In the genomic region with DNA sequence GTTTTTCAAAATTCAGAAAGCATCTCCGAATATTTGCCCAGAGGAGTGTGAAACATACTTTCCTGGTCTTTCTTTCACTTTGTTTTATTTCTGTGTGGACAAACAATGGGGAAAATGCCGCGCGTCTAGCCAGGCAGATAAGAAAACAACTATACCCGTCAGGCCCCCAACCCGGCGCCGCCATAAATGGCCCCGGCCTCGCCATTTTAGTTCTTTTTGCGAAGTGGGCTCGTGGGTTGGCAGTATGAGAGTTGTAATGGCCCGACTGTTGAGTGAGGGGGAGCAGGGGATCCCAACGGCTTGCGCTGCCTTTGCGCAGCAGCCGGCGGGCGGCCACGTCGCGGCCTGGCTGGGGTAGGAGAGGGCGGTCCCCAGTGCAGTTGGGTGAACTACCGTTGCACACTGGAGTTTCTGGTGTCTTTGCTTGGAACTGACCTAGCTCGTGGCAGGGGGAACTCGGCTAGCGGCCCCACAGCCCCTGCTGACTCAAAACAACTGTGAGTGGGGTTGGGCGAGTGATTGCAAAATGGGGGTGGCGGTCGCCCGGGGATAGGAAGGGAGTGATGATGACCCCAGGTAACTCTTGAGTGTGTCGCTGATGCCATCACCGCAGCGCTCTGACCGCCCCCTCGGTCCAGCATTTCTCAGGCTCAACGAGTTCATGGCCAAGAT, we compare ENCODE assay signal across 8 cellular contexts. TPM values are rescaled to one million over a fixed set of nuclear protein-coding genes. Genes with fewer than 3 reads are reported as not detected.
DNase-seq lines count a peak whose midpoint lies in the region; ATAC-seq and TF ChIP-seq lines count a peak whose summit lies in the region.

No MANE protein-coding gene starts in this region.

- peak; percentile 85 for DNase-seq in Calu3
- peak; percentile 65 for DNase-seq in HEK293T (ENCODE audit: extremely low spot score)
- DNase-seq in NCI-H345 treated with DMSO at 0.1 percent for 48 hours (lab: John Stamatoyannopoulos, UW; ENCODE audit: unreplicated experiment) = peak; percentile 91
- DNase-seq in activated CD4-positive, alpha-beta T cell treated with anti-CD3 and anti-CD28 coated beads, Interleukin-2, amount 50 U/mL, for 1 hour = peak; percentile 83
- peak; percentile 38 for DNase-seq in dermis blood vessel endothelial cell
- DNase-seq in right lobe of liver = peak; percentile 77 to 82 (median 81)
- peak; percentile 80 for DNase-seq in stimulated activated CD4-positive, alpha-beta T cell treated with anti-CD3 and anti-CD28 coated beads, Interleukin-4, amount 100 ng/mL, for 1 hour

- TSS peak; percentile 72 for BruUV-seq in Calu3 (replicated peaks; lab: Mats Ljungman, UMichigan)

- TF ChIP-seq CTCF in Calu3 (IDR thresholded peaks at IDR 0.05; ENCODE audit: unreplicated experiment) (no peak), right lobe of liver (IDR thresholded peaks at IDR 0.05) (no peak)

- peak; percentile 58 for TF ChIP-seq POLR2A in right lobe of liver (IDR thresholded peaks at IDR 0.05)

- H3K9me3 ChIP-seq in right lobe of liver = no peaks in the 10 kb centered on the region

- ATAC-seq in right lobe of liver (peak; percentile 36 to 77 (median 58)), HG03521 (IDR thresholded peaks at IDR 0.05; ENCODE audit: unreplicated experiment) (no peak)

- no peaks in the 10 kb centered on the region for H3K27me3 Mint-ChIP-seq in Calu3 (ENCODE audit: unreplicated experiment)

- CTCF ChIA-PET in Calu3 (lab: Charles Lee) (interaction anchor here (0.7 to 1.6 kb wide), 8 partner anchors 13 to 1014 kb away, joined by 3 to 9 read pairs (median 5); a partner anchor contains a TSS), HEK293T (lab: Yijun Ruan, JAX) (interaction anchor here (1.0 kb wide), 1 partner anchor 44 kb away, joined by 4 read pairs; no protein-coding TSS in a partner anchor)

- H3K4me1 Mint-ChIP-seq in Calu3 (ENCODE audit: low read depth, unreplicated experiment) = peaks cover 39% of the 10 kb centered on the region

- H3K4me1 ChIP-seq in right lobe of liver = peaks cover 0 to 41% (median 13%) of the 10 kb centered on the region in 4 donors

- no peaks in the 10 kb centered on the region for H3K9me3 Mint-ChIP-seq in Calu3 (ENCODE audit: low read depth, unreplicated experiment)

- H3K27me3 ChIP-seq in right lobe of liver = no peaks in the 10 kb centered on the region

- 0% methylated on average over 31 of the region's 37 CpGs for WGBS in right lobe of liver (ENCODE audit: insufficient coverage, low coverage, low lambda C conversion rate, missing lambda C conversion rate)

- intact Hi-C loops in Calu3 (cut with micrococcal nuclease; ENCODE audit: unreplicated experiment) (loop anchor here (2.0 to 5.0 kb wide), 2 partner anchors 14 to 43 kb away; no protein-coding TSS in a partner anchor), right lobe of liver (cut with DNase I) (loop anchor here (10.0 kb wide), 1 partner anchor 60 kb away; a partner anchor contains a TSS)

- peak overlapping the region; percentile 99 for H3K27ac Mint-ChIP-seq in Calu3 (ENCODE audit: unreplicated experiment)

- peak overlapping the region; percentile 89 for H3K4me3 Mint-ChIP-seq in Calu3 (ENCODE audit: low read depth, unreplicated experiment)

- peaks cover 8 to 28% (median 19%) of the 10 kb centered on the region in 4 donors for H3K36me3 ChIP-seq in right lobe of liver

- POLR2A ChIA-PET in HEK293T (lab: Yijun Ruan, JAX) = interaction anchor here (0.9 to 12.0 kb wide), 10 partner anchors 8 to 174 kb away, joined by 3 to 104 read pairs (median 10); a partner anchor contains a TSS

- H3K36me3 Mint-ChIP-seq in Calu3 (ENCODE audit: insufficient read depth, unreplicated experiment) = peaks cover 100% of the 10 kb centered on the region

- H3K4me3 ChIP-seq in right lobe of liver = peak overlapping the region; percentile 81 to 89 (median 87)

- peak overlapping the region; percentile 93 to 96 (median 94) for H3K27ac ChIP-seq in right lobe of liver

TF ChIP-seq in HEK293T, 16 proteins besides CTCF, POLR2A, EP300 and RAD21:
- TF ChIP-seq LEF1 (IDR thresholded peaks at IDR 0.05; ENCODE audit: borderline replicate concordance) (no peak), SP1 (IDR thresholded peaks at IDR 0.05) (no peak), ELF4 (IDR thresholded peaks at IDR 0.05) (peak; percentile 91), BHLHE40 (IDR thresholded peaks at IDR 0.05; ENCODE audit: borderline replicate concordance) (no peak)
- TF ChIP-seq, protein P1, sequence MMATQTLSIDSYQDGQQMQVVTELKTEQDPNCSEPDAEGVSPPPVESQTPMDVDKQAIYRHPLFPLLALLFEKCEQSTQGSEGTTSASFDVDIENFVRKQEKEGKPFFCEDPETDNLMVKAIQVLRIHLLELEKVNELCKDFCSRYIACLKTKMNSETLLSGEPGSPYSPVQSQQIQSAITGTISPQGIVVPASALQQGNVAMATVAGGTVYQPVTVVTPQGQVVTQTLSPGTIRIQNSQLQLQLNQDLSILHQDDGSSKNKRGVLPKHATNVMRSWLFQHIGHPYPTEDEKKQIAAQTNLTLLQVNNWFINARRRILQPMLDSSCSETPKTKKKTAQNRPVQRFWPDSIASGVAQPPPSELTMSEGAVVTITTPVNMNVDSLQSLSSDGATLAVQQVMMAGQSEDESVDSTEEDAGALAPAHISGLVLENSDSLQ (IDR thresholded peaks at IDR 0.05) = no peak

RNA-seq across cellular contexts. Expression of a gene that starts 7.3 kb away (rescaled TPM):
- 687 and 705 TPM in 2 replicates for total RNA-seq in Calu3 (2022)
- 68.8 and 71.5 TPM in 2 replicates for total RNA-seq in dermis blood vessel endothelial cell
- 100 to 1,000 TPM in 2 of 6 experiments, 10 to 100 TPM in 4; 41.5 to 144 (median 47.5) TPM for total RNA-seq in right lobe of liver

RNA-seq across cellular contexts. Expression of a gene that starts 19.5 kb away (rescaled TPM):
- 1,238 and 1,263 TPM in 2 replicates for total RNA-seq in Calu3 (2022)
- total RNA-seq in dermis blood vessel endothelial cell = 139 and 155 TPM in 2 replicates
- total RNA-seq in right lobe of liver = 100 to 1,000 TPM in 2 of 6 experiments, 10 to 100 TPM in 4; 73.2 to 442 (median 80.2) TPM

RNA-seq across cellular contexts. Expression of a gene that starts 19.8 kb away (rescaled TPM):
- total RNA-seq in Calu3 (2022) (4.2 and 4.3 TPM in 2 replicates), dermis blood vessel endothelial cell (0.51 and 0.85 TPM in 2 replicates), right lobe of liver (1 to 10 TPM in 1 of 6 experiments, under 1 TPM in 5; 0.37 to 1.2 (median 0.56) TPM)

RNA-seq across cellular contexts. Expression of a gene that starts 27.8 kb away (rescaled TPM):
- total RNA-seq in Calu3 (2022) (133 and 159 TPM in 2 replicates), dermis blood vessel endothelial cell (66.8 and 78.1 TPM in 2 replicates), right lobe of liver (10 to 100 TPM; 20.3 to 44.8 (median 34.1) TPM)

RNA-seq across cellular contexts. Expression of a gene that starts 28.1 kb away (rescaled TPM):
- total RNA-seq in Calu3 (2022) = 126 and 144 TPM in 2 replicates
- total RNA-seq in dermis blood vessel endothelial cell = 32.0 and 36.9 TPM in 2 replicates
- 10 to 100 TPM; 11.0 to 26.1 (median 11.6) TPM for total RNA-seq in right lobe of liver

Comparison
In these comparisons a context has a peak if more than half of its experiments do, and no peak if none do; other contexts are left out.
1. DNase-seq: peak in every context shown above with its lines; median percentile 91 in NCI-H345 treated with DMSO at 0.1 percent for 48 hours; 85 in Calu3; 83 in activated CD4-positive, alpha-beta T cell treated with anti-CD3 and anti-CD28 coated beads, Interleukin-2, amount 50 U/mL, for 1 hour; 81 in right lobe of liver; 80 in stimulated activated CD4-positive, alpha-beta T cell treated with anti-CD3 and anti-CD28 coated beads, Interleukin-4, amount 100 ng/mL, for 1 hour; 65 in HEK293T; 38 in dermis blood vessel endothelial cell.